In genomic region chr2:227862227-227862740, GRCh38 we compare ENCODE assay signal across 1 cellular context.
TF ChIP-seq lines count a peak whose summit lies in the region.

No MANE protein-coding gene starts in this region.

TF ChIP-seq in SK-N-SH, 30 proteins besides CTCF, POLR2A, EP300 and RAD21 (continued from another document):
- TF ChIP-seq POLR2AphosphoS5 (IDR thresholded peaks at IDR 0.05; ENCODE audit: low read depth, low read length) (no peak), TCF12 (IDR thresholded peaks at IDR 0.05) (no peak)
